Comparison of ENCODE assay signal across 14 cellular contexts in the genomic region with DNA sequence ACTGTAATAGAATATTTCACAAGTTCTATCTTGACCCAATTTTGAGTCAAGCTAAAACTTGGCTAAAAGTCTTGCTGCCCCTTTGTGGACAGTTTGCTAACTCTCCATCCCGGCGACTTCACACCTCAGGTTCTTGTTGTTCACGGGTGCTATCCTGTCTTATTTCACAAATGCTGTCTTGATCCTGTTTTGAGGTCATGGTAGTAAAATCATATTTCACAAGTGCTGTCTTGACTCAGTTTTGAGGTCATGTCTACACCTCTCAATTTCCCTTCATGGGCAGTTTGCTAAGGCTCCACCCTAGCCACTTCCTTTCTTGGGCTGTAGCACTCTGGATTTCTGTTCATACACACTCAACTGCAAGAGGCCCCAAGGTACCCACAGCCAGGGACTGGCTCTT. TPM values are rescaled to one million over a fixed set of nuclear protein-coding genes. Genes with fewer than 3 reads are reported as not detected.
DNase-seq lines count a peak whose midpoint lies in the region; ATAC-seq and TF ChIP-seq lines count a peak whose summit lies in the region.
"Had no signal": no experiment of that assay in that cellular context is flagged by ENCODE, and none has a peak within 500 bp of the region (broad histone marks: within the 10 kb centered on the region; RNA-seq: fewer than 3 reads in every experiment).

No MANE protein-coding gene starts in this region.

- H4K5ac ChIP-seq in H9 (ENCODE audit: insufficient read length, low read depth, low read length): no peak overlapping the region

- peaks cover 16 to 28% (median 18%) of the 10 kb centered on the region in 4 donors for H3K4me1 Mint-ChIP-seq in CD4-positive, alpha-beta memory T cell
- H3K4me1 Mint-ChIP-seq in H9: peaks cover 3 to 6% of the 10 kb centered on the region in 2 experiments; a peak in 1 of 4 replicates
- peaks cover 13% of the 10 kb centered on the region for H3K4me1 Mint-ChIP-seq in activated CD8-positive, alpha-beta T cell treated with anti-CD3 and anti-CD28 coated beads for 36 hours (ENCODE audit: low read depth)

- peak overlapping the region in 7 of 8 donors; percentile 1 to 82 (median 56) for H3K4me3 Mint-ChIP-seq in CD4-positive, alpha-beta memory T cell
- no peak overlapping the region for H3K4me3 Mint-ChIP-seq in H9
- no peak overlapping the region for H3K4me3 Mint-ChIP-seq in activated CD8-positive, alpha-beta T cell treated with anti-CD3 and anti-CD28 coated beads for 36 hours

- H3K9ac ChIP-seq in H9 (ENCODE audit: extremely low read depth, insufficient read length, low read length): no peak overlapping the region
- H3K9ac ChIP-seq: KMS-11 had no signal

- peak; percentile 90 for ATAC-seq in activated CD8-positive, alpha-beta T cell treated with anti-CD3 and anti-CD28 coated beads for 36 hours
- ATAC-seq in mucosa of descending colon (peak; percentile 36), GM19324 (IDR thresholded peaks at IDR 0.05; ENCODE audit: low FRiP score, unreplicated experiment) (no peak)

- H3K23ac ChIP-seq in H9 (ENCODE audit: insufficient read length, low read depth, low read length): no peak overlapping the region

- no peaks in the 10 kb centered on the region for H3K27me3 Mint-ChIP-seq in CD4-positive, alpha-beta memory T cell
- no peaks in the 10 kb centered on the region for H3K27me3 Mint-ChIP-seq in H9 (ENCODE audit: low read depth)
- H3K27me3 Mint-ChIP-seq in activated CD8-positive, alpha-beta T cell treated with anti-CD3 and anti-CD28 coated beads for 36 hours: no peaks in the 10 kb centered on the region

- H4K91ac ChIP-seq in H9 (ENCODE audit: insufficient read length, low read depth, low read length): no peak overlapping the region

- CTCF ChIA-PET in CD4-positive, alpha-beta memory T cell (lab: Charles Lee; ENCODE audit: partially characterized antibody): interaction anchor here (1.5 to 3.2 kb wide), 3 partner anchors 9 to 145 kb away, joined by 7 to 16 read pairs (median 7); no protein-coding TSS in a partner anchor
- CTCF ChIA-PET in activated CD8-positive, alpha-beta T cell treated with anti-CD3 and anti-CD28 coated beads for 36 hours (lab: Charles Lee): interaction anchor here (2.6 kb wide), 1 partner anchor 10 kb away, joined by 12 read pairs; no protein-coding TSS in a partner anchor

- H3K14ac ChIP-seq in H9 (ENCODE audit: insufficient read depth, low read length): no peak overlapping the region

- H2AFZ ChIP-seq in H9 (ENCODE audit: low read length): no peak overlapping the region

- no peak overlapping the region for H3K4me2 ChIP-seq in H9 (ENCODE audit: insufficient read depth, insufficient read length, low read length)
- H3K4me2 ChIP-seq: KMS-11 had no signal

- H3K79me2 ChIP-seq in H9 (ENCODE audit: insufficient read depth, low read length): no peaks in the 10 kb centered on the region

- H2BK15ac ChIP-seq in H9 (ENCODE audit: low read depth, low read length): no peak overlapping the region

- no peak overlapping the region for H3T11ph ChIP-seq in H9 (ENCODE audit: low read length)

- peaks cover 31% of the 10 kb centered on the region for H3K4me1 ChIP-seq in CD4-positive, alpha-beta memory T cell (ENCODE audit: insufficient read depth, low read length)
- H3K4me1 ChIP-seq in H9 (ENCODE audit: insufficient read depth, low read length) (no peaks in the 10 kb centered on the region), mucosa of descending colon (ENCODE audit: low read depth) (no peaks in the 10 kb centered on the region)

- H3K27me3 ChIP-seq in CD4-positive, alpha-beta memory T cell (ENCODE audit: insufficient read depth, low read length): no peaks in the 10 kb centered on the region
- H3K27me3 ChIP-seq in H9 (ENCODE audit: insufficient read depth, low read length): no peaks in the 10 kb centered on the region
- H3K27me3 ChIP-seq: adrenal gland, spleen had no signal

- peaks cover 0 to 8% of the 10 kb centered on the region in 2 donors for H3K36me3 Mint-ChIP-seq in CD4-positive, alpha-beta memory T cell
- no peaks in the 10 kb centered on the region for H3K36me3 Mint-ChIP-seq in H9 (ENCODE audit: insufficient read depth in 1 of 3, low read depth in 3 of 3)
- H3K36me3 Mint-ChIP-seq in activated CD8-positive, alpha-beta T cell treated with anti-CD3 and anti-CD28 coated beads for 36 hours (ENCODE audit: low read depth): no peaks in the 10 kb centered on the region

- no peak overlapping the region for H2BK5ac ChIP-seq in H9 (ENCODE audit: insufficient read length, low read length)

- WGBS in H9 (ENCODE audit: extremely low coverage, insufficient read length, low lambda C conversion rate): no CpG with 5 or more reads among the region's 3 CpGs

- peak in 4 of 5 donors; percentile 31 to 48 (median 46) for DNase-seq in CD4-positive, alpha-beta memory T cell
- no peak for DNase-seq in H9
- DNase-seq in activated CD8-positive, alpha-beta T cell treated with anti-CD3 and anti-CD28 coated beads for 36 hours: peak; percentile 23
- DNase-seq in mucosa of descending colon: no peak
- no peak for DNase-seq in OCI-M2 (lab: John Stamatoyannopoulos, UW; ENCODE audit: unreplicated experiment)
- no peak for DNase-seq in NCI-H1105 (lab: John Stamatoyannopoulos, UW)
- DNase-seq: adrenal gland; effector memory CD4-positive, alpha-beta T cell; left cardiac atrium; nucleus accumbens; spleen; substantia nigra had no signal

- H3K27ac ChIP-seq in CD4-positive, alpha-beta memory T cell (ENCODE audit: low read depth, low read length): no peak overlapping the region
- H3K27ac ChIP-seq in H9 (ENCODE audit: insufficient read length, low read depth, low read length): no peak overlapping the region
- H3K27ac ChIP-seq: adrenal gland, KMS-11 had no signal

- no peaks in the 10 kb centered on the region for H4K20me1 ChIP-seq in H9 (ENCODE audit: control insufficient read depth, insufficient read depth, insufficient read length)

- no peaks in the 10 kb centered on the region for H3K79me1 ChIP-seq in H9 (ENCODE audit: insufficient read depth, low read depth, low read length, poor library complexity, severe bottlenecking)

- TF ChIP-seq CTCF in H9 (conservative IDR thresholded peaks at IDR 0.05) (peak; percentile 27; the same call in 1 of the 3 replicates), mucosa of descending colon (IDR thresholded peaks at IDR 0.05) (no peak)
- TF ChIP-seq CTCF in activated CD8-positive, alpha-beta T cell treated with anti-CD3 and anti-CD28 coated beads for 36 hours (IDR thresholded peaks at IDR 0.05): no peak

- intact Hi-C loops in CD4-positive, alpha-beta memory T cell (cut with micrococcal nuclease): no loop called here
- intact Hi-C loops in activated CD8-positive, alpha-beta T cell treated with anti-CD3 and anti-CD28 coated beads for 36 hours (cut with micrococcal nuclease): no loop called here
- intact Hi-C loops in mucosa of descending colon (cut with DNase I, micrococcal nuclease): no loop called here

- H3K4me3 ChIP-seq in CD4-positive, alpha-beta memory T cell (ENCODE audit: low read length in 2 of 2): no peak overlapping the region
- H3K4me3 ChIP-seq in mucosa of descending colon: no peak overlapping the region
- H3K4me3 ChIP-seq: adrenal gland, spleen had no signal

- no peak overlapping the region for H2BK20ac ChIP-seq in H9 (ENCODE audit: low read depth, low read length, poor library complexity, severe bottlenecking)

- no peak overlapping the region for H3K4ac ChIP-seq in H9 (ENCODE audit: low read depth, low read length)

- no peak overlapping the region for H3K18ac ChIP-seq in H9 (ENCODE audit: insufficient read length, low read depth, low read length)

- POLR2A ChIA-PET in CD4-positive, alpha-beta memory T cell (lab: Charles Lee; ENCODE audit: partially characterized antibody): interaction anchor here (1.0 kb wide), 2 partner anchors 40 to 45 kb away, joined by 3 to 4 read pairs; a partner anchor contains a TSS
- POLR2A ChIA-PET in activated CD8-positive, alpha-beta T cell treated with anti-CD3 and anti-CD28 coated beads for 36 hours (lab: Charles Lee): interaction anchor here (0.6 kb wide), 1 partner anchor 253 kb away, joined by 3 read pairs; no protein-coding TSS in a partner anchor

- no peaks in the 10 kb centered on the region for H3K9me3 ChIP-seq in CD4-positive, alpha-beta memory T cell (ENCODE audit: control insufficient read depth in 1 of 2, low read length in 2 of 2)
- H3K9me3 ChIP-seq in H9 (ENCODE audit: control insufficient read depth, low read depth, low read length) (no peaks in the 10 kb centered on the region), mucosa of descending colon (no peaks in the 10 kb centered on the region)
- H3K9me3 ChIP-seq: adrenal gland, spleen had no signal

- peaks cover 0 to 5% (median 0%) of the 10 kb centered on the region in 8 donors for H3K9me3 Mint-ChIP-seq in CD4-positive, alpha-beta memory T cell
- no peaks in the 10 kb centered on the region for H3K9me3 Mint-ChIP-seq in H9
- no peaks in the 10 kb centered on the region for H3K9me3 Mint-ChIP-seq in activated CD8-positive, alpha-beta T cell treated with anti-CD3 and anti-CD28 coated beads for 36 hours

- no peak overlapping the region for H2AK5ac ChIP-seq in H9 (ENCODE audit: insufficient read length, low read length)

- H4K8ac ChIP-seq in H9 (replicated peaks; ENCODE audit: insufficient read length, low read depth, low read length): no peak overlapping the region

- no peak overlapping the region for H3K56ac ChIP-seq in H9 (ENCODE audit: insufficient read length, low read depth, low read length)

- H3K36me3 ChIP-seq in CD4-positive, alpha-beta memory T cell (ENCODE audit: insufficient read depth, low read length): no peaks in the 10 kb centered on the region
- no peaks in the 10 kb centered on the region for H3K36me3 ChIP-seq in mucosa of descending colon (ENCODE audit: low read depth)
- H3K36me3 ChIP-seq: adrenal gland, spleen had no signal

- no peak overlapping the region for H2BK12ac ChIP-seq in H9 (ENCODE audit: insufficient read length, low read depth, low read length)

- H2BK120ac ChIP-seq in H9 (ENCODE audit: low read depth, low read length, poor library complexity, severe bottlenecking): no peak overlapping the region

- no peaks in the 10 kb centered on the region for H3K23me2 ChIP-seq in H9 (ENCODE audit: insufficient read length, low read depth, low read length, poor library complexity, severe bottlenecking)

- H3K27ac Mint-ChIP-seq in CD4-positive, alpha-beta memory T cell: peak overlapping the region; percentile 54 to 90 (median 85)
- H3K27ac Mint-ChIP-seq in H9: no peak overlapping the region; a peak in 2 of 7 replicates
- peak overlapping the region; percentile 56 for H3K27ac Mint-ChIP-seq in activated CD8-positive, alpha-beta T cell treated with anti-CD3 and anti-CD28 coated beads for 36 hours

RNA-seq across cellular contexts. Expression of a gene that starts 45.0 kb away (rescaled TPM):
- 10 to 100 TPM; 15.1 to 18.6 TPM for total RNA-seq in CD4-positive, alpha-beta memory T cell
- 1 to 10 TPM; 4.5 to 5.8 TPM for polyA plus RNA-seq in CD4-positive, alpha-beta memory T cell
- total RNA-seq in H9 (2021): 10.7 and 13.2 TPM in 2 replicates
- total RNA-seq in activated CD8-positive, alpha-beta T cell treated with anti-CD3 and anti-CD28 coated beads for 36 hours: 10 to 100 TPM; 11.0 to 16.2 TPM
- 10 to 100 TPM; 44.7 to 45.4 (median 45.1) TPM for total RNA-seq in mucosa of descending colon

Comparison
In these comparisons a context has a peak if more than half of its experiments do, and no peak if none do; other contexts are left out.
1. DNase-seq: peak in CD4-positive, alpha-beta memory T cell (4 of 5) and activated CD8-positive, alpha-beta T cell treated with anti-CD3 and anti-CD28 coated beads for 36 hours (single experiment); none in H9 (single experiment), mucosa of descending colon (0 of 3), OCI-M2 (single experiment) and NCI-H1105 (single experiment).
2. H3K27ac Mint-ChIP-seq: peak in CD4-positive, alpha-beta memory T cell (7 of 7) and activated CD8-positive, alpha-beta T cell treated with anti-CD3 and anti-CD28 coated beads for 36 hours (single experiment); none in H9 (0 of 3).
3. H3K4me3 Mint-ChIP-seq: peak in CD4-positive, alpha-beta memory T cell (7 of 8); none in H9 (0 of 2) and activated CD8-positive, alpha-beta T cell treated with anti-CD3 and anti-CD28 coated beads for 36 hours (single experiment).